ENCODE assay signal across 20 cellular contexts in the genomic region with DNA sequence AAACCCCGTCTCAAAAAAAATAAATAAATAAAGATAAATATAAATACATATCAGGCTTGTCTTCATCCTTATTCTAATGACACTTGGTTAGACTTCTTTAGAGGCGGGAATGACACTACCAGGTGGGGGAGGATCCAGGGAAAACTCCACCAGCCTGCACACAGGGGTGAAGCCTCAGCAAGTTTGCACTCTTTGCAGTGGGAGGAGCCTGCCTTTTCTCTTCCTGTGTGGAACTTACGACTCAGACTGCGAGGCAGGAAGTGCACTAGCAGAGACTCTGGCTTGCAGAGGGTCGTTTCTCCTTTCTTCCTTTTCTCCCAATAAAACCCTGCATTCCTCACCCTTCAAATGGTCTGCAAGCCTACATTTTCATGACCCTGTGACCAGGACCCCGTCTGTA.
"Had no signal": no experiment of that assay in that cellular context is flagged by ENCODE, and none has a peak within 500 bp of the region (broad histone marks: within the 10 kb centered on the region; RNA-seq: fewer than 3 reads in every experiment).

No MANE protein-coding gene starts in this region.

- H3K36me3 ChIP-seq: gastrocnemius medialis, neutrophil, pancreas had no signal

- H3K9me3 ChIP-seq: gastrocnemius medialis, neutrophil, pancreas had no signal

- H3K9me3 Mint-ChIP-seq: activated CD4-positive, alpha-beta T cell treated with anti-CD3 and anti-CD28 coated beads, Interleukin-2, amount 10 ng/mL, durations not matched to agents 24 days and 14 days; activated naive CD4-positive, alpha-beta T cell treated with anti-CD3 and anti-CD28 coated beads, Interleukin-2, amount 10 ng/mL, durations not matched to agents 7 days and 5 days; memory B cell; stimulated activated memory B cell treated with anti-CD40 and anti-IgM and Interleukin-4, amounts not matched to agents 10 μg/mL and 1 μg/mL and 100 μg/mL, for 72 hours had no signal

- H3K27ac Mint-ChIP-seq: activated CD4-positive, alpha-beta T cell treated with anti-CD3 and anti-CD28 coated beads, Interleukin-2, amount 10 ng/mL, durations not matched to agents 24 days and 14 days; activated naive CD4-positive, alpha-beta T cell treated with anti-CD3 and anti-CD28 coated beads, Interleukin-2, amount 10 ng/mL, durations not matched to agents 7 days and 5 days; immature natural killer cell; memory B cell; naive thymus-derived CD8-positive, alpha-beta T cell; stimulated activated memory B cell treated with anti-CD40 and anti-IgM and Interleukin-4, amounts not matched to agents 10 μg/mL and 1 μg/mL and 100 μg/mL, for 72 hours had no signal

- H3K27ac ChIP-seq: gastrocnemius medialis, neutrophil, pancreas had no signal

- DNase-seq: activated CD4-positive, alpha-beta T cell treated with anti-CD3 and anti-CD28 coated beads, Interleukin-2, amount 10 ng/mL, durations not matched to agents 24 days and 14 days; activated CD4-positive, CD25-positive, alpha-beta regulatory T cell; activated CD8-positive, alpha-beta memory T cell treated with anti-CD3 and anti-CD28 coated beads, Interleukin-2, amount 50 U/mL, for 4 hours; activated effector memory CD4-positive, alpha-beta T cell treated with Interleukin-2 at 50 U/mL for 16 hours; activated naive CD4-positive, alpha-beta T cell treated with anti-CD3 and anti-CD28 coated beads, Interleukin-2, amount 10 ng/mL, durations not matched to agents 7 days and 5 days; activated T-cell treated with anti-CD3 and anti-CD28 coated beads, Interleukin-2, amount 50 U/mL, for 48 hours; aorta; cortex of kidney; effector CD4-positive, alpha-beta T cell; gastrocnemius medialis; head of caudate nucleus; immature natural killer cell; naive thymus-derived CD8-positive, alpha-beta T cell; pancreas; stimulated activated CD4-positive, alpha-beta T cell treated with anti-CD3 and anti-CD28 coated beads, Interleukin-4, amount 100 ng/mL, for 4 hours had no signal

- ATAC-seq: gastrocnemius medialis; naive thymus-derived CD8-positive, alpha-beta T cell; pancreas; sciatic nerve; stimulated activated memory B cell treated with anti-CD40 and anti-IgM and Interleukin-4, amounts not matched to agents 10 μg/mL and 1 μg/mL and 100 μg/mL, for 72 hours had no signal

- H3K4me3 Mint-ChIP-seq: activated CD4-positive, alpha-beta T cell treated with anti-CD3 and anti-CD28 coated beads, Interleukin-2, amount 10 ng/mL, durations not matched to agents 24 days and 14 days; activated naive CD4-positive, alpha-beta T cell treated with anti-CD3 and anti-CD28 coated beads, Interleukin-2, amount 10 ng/mL, durations not matched to agents 7 days and 5 days; central memory CD8-positive, alpha-beta T cell; immature natural killer cell; memory B cell; naive thymus-derived CD8-positive, alpha-beta T cell; stimulated activated memory B cell treated with anti-CD40 and anti-IgM and Interleukin-4, amounts not matched to agents 10 μg/mL and 1 μg/mL and 100 μg/mL, for 72 hours had no signal

- H3K36me3 Mint-ChIP-seq: activated naive CD4-positive, alpha-beta T cell treated with anti-CD3 and anti-CD28 coated beads, Interleukin-2, amount 10 ng/mL, durations not matched to agents 7 days and 5 days; immature natural killer cell; memory B cell; naive thymus-derived CD8-positive, alpha-beta T cell; stimulated activated memory B cell treated with anti-CD40 and anti-IgM and Interleukin-4, amounts not matched to agents 10 μg/mL and 1 μg/mL and 100 μg/mL, for 72 hours had no signal

- H3K27me3 Mint-ChIP-seq: activated CD4-positive, alpha-beta T cell treated with anti-CD3 and anti-CD28 coated beads, Interleukin-2, amount 10 ng/mL, durations not matched to agents 24 days and 14 days; activated naive CD4-positive, alpha-beta T cell treated with anti-CD3 and anti-CD28 coated beads, Interleukin-2, amount 10 ng/mL, durations not matched to agents 7 days and 5 days; central memory CD8-positive, alpha-beta T cell; memory B cell; stimulated activated memory B cell treated with anti-CD40 and anti-IgM and Interleukin-4, amounts not matched to agents 10 μg/mL and 1 μg/mL and 100 μg/mL, for 72 hours had no signal

- H3K27me3 ChIP-seq: gastrocnemius medialis, neutrophil, pancreas had no signal

- H3K4me1 Mint-ChIP-seq: activated CD4-positive, alpha-beta T cell treated with anti-CD3 and anti-CD28 coated beads, Interleukin-2, amount 10 ng/mL, durations not matched to agents 24 days and 14 days; activated naive CD4-positive, alpha-beta T cell treated with anti-CD3 and anti-CD28 coated beads, Interleukin-2, amount 10 ng/mL, durations not matched to agents 7 days and 5 days; central memory CD8-positive, alpha-beta T cell; immature natural killer cell; memory B cell; naive thymus-derived CD8-positive, alpha-beta T cell; stimulated activated memory B cell treated with anti-CD40 and anti-IgM and Interleukin-4, amounts not matched to agents 10 μg/mL and 1 μg/mL and 100 μg/mL, for 72 hours had no signal

- H3K4me3 ChIP-seq: gastrocnemius medialis, pancreas had no signal

- H3K4me1 ChIP-seq: gastrocnemius medialis, pancreas had no signal
